18 cellular contexts compared by ENCODE assay signal in genomic region chr19:18338471-18339001, GRCh38. TPM values are rescaled to one million over a fixed set of nuclear protein-coding genes. Genes with fewer than 3 reads are reported as not detected.
DNase-seq lines count a peak whose midpoint lies in the region; ATAC-seq and TF ChIP-seq lines count a peak whose summit lies in the region.
"Had no signal": no experiment of that assay in that cellular context is flagged by ENCODE, and none has a peak within 500 bp of the region (broad histone marks: within the 10 kb centered on the region; RNA-seq: fewer than 3 reads in every experiment).

No MANE protein-coding gene starts in this region.

- H3K4me1 Mint-ChIP-seq in CD4-positive, alpha-beta T cell (ENCODE audit: low read depth), result peaks cover 15% of the 10 kb centered on the region
- peaks cover 9% of the 10 kb centered on the region for H3K4me1 Mint-ChIP-seq in T-helper 17 cell
- peaks cover 14 to 18% (median 14%) of the 10 kb centered on the region in 3 donors for H3K4me1 Mint-ChIP-seq in naive B cell

- CTCF ChIA-PET in CD4-positive, alpha-beta T cell (lab: Charles Lee), result interaction anchor here (0.6 to 2.0 kb wide), 3 partner anchors 50 to 59 kb away, joined by 3 to 4 read pairs (median 3); no protein-coding TSS in a partner anchor

- POLR2A ChIA-PET in CD4-positive, alpha-beta T cell (lab: Charles Lee), result interaction anchor here (1.7 to 3.3 kb wide), 2 partner anchors 10 to 59 kb away, joined by 7 to 39 read pairs; partner anchors contain the start of gene JUND

- no peak for TF ChIP-seq CTCF in CD4-positive, alpha-beta T cell (IDR thresholded peaks at IDR 0.05)

- DNase-seq in CD4-positive, alpha-beta T cell, result no peak
- DNase-seq in T-helper 17 cell (no peak), naive B cell (no peak), dermis blood vessel endothelial cell (no peak)
- DNase-seq: activated CD4-positive, CD25-positive, alpha-beta regulatory T cell treated with anti-CD3 and anti-CD28 coated beads, Interleukin-2, amount 50 U/mL, for 72 hours; activated T-cell treated with anti-CD3 and anti-CD28 coated beads, Interleukin-2, amount 50 U/mL, for 48 hours; esophagus squamous epithelium; IMR-90; MV-4-11; NCI-H2107; NCI-H69; Peyer's patch; stimulated activated CD4-positive, alpha-beta T cell treated with anti-CD3 and anti-CD28 coated beads, Interleukin-4, amount 100 ng/mL, for 24 hours; tibial artery had no signal

- no peaks in the 10 kb centered on the region for H3K9me3 ChIP-seq in CD4-positive, alpha-beta T cell (ENCODE audit: control insufficient read depth, low read length)
- H3K9me3 ChIP-seq in T-helper 17 cell (ENCODE audit: control insufficient read depth, low read length, poor library complexity, severe bottlenecking), result no peaks in the 10 kb centered on the region
- H3K9me3 ChIP-seq: esophagus squamous epithelium, Peyer's patch, tibial artery had no signal

- H3K4me3 Mint-ChIP-seq in CD4-positive, alpha-beta T cell, result peak overlapping the region; percentile 75
- peak overlapping the region; percentile 7 for H3K4me3 Mint-ChIP-seq in T-helper 17 cell
- H3K4me3 Mint-ChIP-seq in naive B cell, result peak overlapping the region in 6 of 8 donors; percentile 42 to 86 (median 54)

- H3K27ac Mint-ChIP-seq in CD4-positive, alpha-beta T cell, result no peak overlapping the region
- H3K27ac Mint-ChIP-seq in T-helper 17 cell (no peak overlapping the region), naive B cell (peak overlapping the region in 1 of 6 donors; percentile 59)

- H3K27me3 Mint-ChIP-seq in CD4-positive, alpha-beta T cell, result no peaks in the 10 kb centered on the region
- H3K27me3 Mint-ChIP-seq in T-helper 17 cell (no peaks in the 10 kb centered on the region), naive B cell (peaks cover 0 to 10% (median 0%) of the 10 kb centered on the region in 3 donors)

- H3K27me3 ChIP-seq in CD4-positive, alpha-beta T cell (ENCODE audit: control insufficient read depth, insufficient read depth, low read length), result no peaks in the 10 kb centered on the region
- H3K27me3 ChIP-seq: esophagus squamous epithelium, Peyer's patch had no signal

- intact Hi-C loops in CD4-positive, alpha-beta T cell (cut with DNase I, micrococcal nuclease), result no loop called here

- H3K9me3 Mint-ChIP-seq in CD4-positive, alpha-beta T cell, result no peaks in the 10 kb centered on the region
- H3K9me3 Mint-ChIP-seq in naive B cell, result no peaks in the 10 kb centered on the region

- H3K27ac ChIP-seq in CD4-positive, alpha-beta T cell (ENCODE audit: low read depth, low read length), result no peak overlapping the region
- H3K27ac ChIP-seq: C4-2B, esophagus squamous epithelium, tibial artery had no signal

- peaks cover 13% of the 10 kb centered on the region for H3K36me3 Mint-ChIP-seq in CD4-positive, alpha-beta T cell (ENCODE audit: low read depth)
- H3K36me3 Mint-ChIP-seq in T-helper 17 cell (ENCODE audit: low read depth) (no peaks in the 10 kb centered on the region), naive B cell (no peaks in the 10 kb centered on the region)

- ATAC-seq in CD4-positive, alpha-beta T cell (ENCODE audit: poor library complexity), result no peak
- no peak for ATAC-seq in T-helper 17 cell
- ATAC-seq in naive B cell (ENCODE audit: low read depth in 2 of 2), result no peak
- no peak for ATAC-seq in HG03039 (IDR thresholded peaks at IDR 0.05; ENCODE audit: unreplicated experiment)
- ATAC-seq: sciatic nerve had no signal

RNA-seq across cellular contexts. Expression of gene PGPEP1, which starts 1.9 kb away (rescaled TPM):
- total RNA-seq in CD4-positive, alpha-beta T cell, result 10 to 100 TPM; 24.4 to 25.9 TPM
- 10 to 100 TPM; 22.0 to 28.3 TPM for total RNA-seq in T-helper 17 cell
- polyA plus RNA-seq in naive B cell (ENCODE audit: low read depth in 6 of 6), result 10 to 100 TPM in 2 of 6 donors, 1 to 10 TPM in 4; 4.0 to 11.8 (median 8.0) TPM
- 28.2 and 29.6 TPM in 2 replicates for total RNA-seq in dermis blood vessel endothelial cell

RNA-seq across cellular contexts. Expression of gene LSM4, which starts 15.7 kb away (rescaled TPM):
- 10 to 100 TPM; 40.2 to 47.4 TPM for total RNA-seq in CD4-positive, alpha-beta T cell
- total RNA-seq in T-helper 17 cell (10 to 100 TPM; 43.3 to 46.6 TPM), dermis blood vessel endothelial cell (88.5 and 185 TPM in 2 replicates)
- polyA plus RNA-seq in naive B cell (ENCODE audit: low read depth in 6 of 6), result 100 to 1,000 TPM; 111 to 157 (median 123) TPM

RNA-seq across cellular contexts. Expression of gene GDF15, which starts 47.4 kb away (rescaled TPM):
- total RNA-seq in CD4-positive, alpha-beta T cell, result not detected
- under 1 TPM; 0.29 to 0.85 TPM for total RNA-seq in T-helper 17 cell
- not detected for polyA plus RNA-seq in naive B cell (ENCODE audit: low read depth in 6 of 6)
- 106 and 152 TPM in 2 replicates for total RNA-seq in dermis blood vessel endothelial cell

RNA-seq across cellular contexts. Expression of gene JUND, which starts 57.1 kb away (rescaled TPM):
- 1,000 to 10,000 TPM; 1,827 to 1,976 TPM for total RNA-seq in CD4-positive, alpha-beta T cell
- total RNA-seq in T-helper 17 cell, result 1,000 to 10,000 TPM; 1,212 to 1,401 TPM
- polyA plus RNA-seq in naive B cell (ENCODE audit: low read depth in 6 of 6), result 100 to 1,000 TPM in 4 of 6 donors, 10 to 100 TPM in 2; 46.5 to 325 (median 154) TPM
- total RNA-seq in dermis blood vessel endothelial cell, result 122 and 173 TPM in 2 replicates

RNA-seq across cellular contexts. Expression of gene LRRC25, which starts 58.9 kb away (rescaled TPM):
- total RNA-seq in CD4-positive, alpha-beta T cell, result under 1 TPM; 0.82 to 0.92 TPM
- total RNA-seq in T-helper 17 cell, result 1 to 10 TPM in 1 of 2 donors, under 1 TPM in 1; 0.63 to 3.2 TPM
- 10 to 100 TPM in 4 of 6 donors, 1 to 10 TPM in 1, under 1 TPM in 1; 0.17 to 30.8 (median 17.9) TPM for polyA plus RNA-seq in naive B cell (ENCODE audit: low read depth in 6 of 6)
- not detected in 2 replicates for total RNA-seq in dermis blood vessel endothelial cell
- total RNA-seq: dermis microvascular lymphatic vessel endothelial cell, IMR-90 had no signal

Comparison
In these comparisons a context has a peak if more than half of its experiments do, and no peak if none do; other contexts are left out.
1. H3K4me3 Mint-ChIP-seq: peak in every context shown above with its lines; median percentile 75 in CD4-positive, alpha-beta T cell; 54 in naive B cell; 7 in T-helper 17 cell.
2. RNA of gene GDF15, which starts 47.4 kb away (total RNA-seq): 106 to 152 TPM in dermis blood vessel endothelial cell; 0.29 to 0.85 TPM in T-helper 17 cell and not detected in CD4-positive, alpha-beta T cell; every median in the first group is over 10 times any median in the second.